ENCODE assay signal across 1 cellular context in the genomic region with DNA sequence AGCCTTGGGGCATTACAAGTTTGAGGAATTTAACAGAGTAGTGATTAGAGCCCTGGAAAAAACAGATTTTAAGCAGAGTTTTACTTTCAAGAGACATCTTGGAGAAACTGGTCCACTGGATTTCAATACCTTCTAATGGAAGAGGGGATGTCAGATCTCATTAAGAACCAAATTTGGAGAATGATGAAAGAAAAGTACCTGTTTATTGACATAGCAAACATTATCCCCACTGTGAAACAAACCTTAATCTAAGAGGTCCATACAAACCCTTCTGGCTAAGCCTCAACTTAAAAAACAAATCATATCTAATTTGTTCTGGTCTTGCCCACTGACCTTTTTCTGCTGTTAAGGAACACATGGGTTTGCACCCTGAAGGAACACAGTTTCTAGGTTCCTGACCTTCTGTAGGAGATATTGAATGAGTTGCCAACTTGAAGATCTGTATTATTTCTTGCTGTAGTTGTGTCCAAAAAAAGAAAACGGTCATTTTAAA.
TF ChIP-seq lines count a peak whose summit lies in the region.

No MANE protein-coding gene starts in this region.

TF ChIP-seq in HEK293, 187 proteins besides CTCF, POLR2A, EP300 and RAD21 (continued from another document):
- TF ChIP-seq, protein P1, sequence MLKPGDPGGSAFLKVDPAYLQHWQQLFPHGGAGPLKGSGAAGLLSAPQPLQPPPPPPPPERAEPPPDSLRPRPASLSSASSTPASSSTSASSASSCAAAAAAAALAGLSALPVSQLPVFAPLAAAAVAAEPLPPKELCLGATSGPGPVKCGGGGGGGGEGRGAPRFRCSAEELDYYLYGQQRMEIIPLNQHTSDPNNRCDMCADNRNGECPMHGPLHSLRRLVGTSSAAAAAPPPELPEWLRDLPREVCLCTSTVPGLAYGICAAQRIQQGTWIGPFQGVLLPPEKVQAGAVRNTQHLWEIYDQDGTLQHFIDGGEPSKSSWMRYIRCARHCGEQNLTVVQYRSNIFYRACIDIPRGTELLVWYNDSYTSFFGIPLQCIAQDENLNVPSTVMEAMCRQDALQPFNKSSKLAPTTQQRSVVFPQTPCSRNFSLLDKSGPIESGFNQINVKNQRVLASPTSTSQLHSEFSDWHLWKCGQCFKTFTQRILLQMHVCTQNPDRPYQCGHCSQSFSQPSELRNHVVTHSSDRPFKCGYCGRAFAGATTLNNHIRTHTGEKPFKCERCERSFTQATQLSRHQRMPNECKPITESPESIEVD (tag by site-specific recombination; IDR thresholded peaks at IDR 0.05): peak; percentile 35
